In genomic region chr5:41908374-41909079, GRCh38 we compare ENCODE assay signal across 12 cellular contexts. TPM values are rescaled to one million over a fixed set of nuclear protein-coding genes. Genes with fewer than 3 reads are reported as not detected.
A peak's percentile ranks its signal among the peaks of the same experiment; 100 is the strongest.
DNase-seq lines count a peak whose midpoint lies in the region; ATAC-seq and TF ChIP-seq lines count a peak whose summit lies in the region.
"Had no signal": no experiment of that assay in that cellular context is flagged by ENCODE, and none has a peak within 500 bp of the region (broad histone marks: within the 10 kb centered on the region; RNA-seq: fewer than 3 reads in every experiment).

No MANE protein-coding gene starts in this region.

- intact Hi-C loops in left colon (cut with DNase I, micrococcal nuclease) = no loop called here

- H3K4me1 ChIP-seq in mesodermal cell (ENCODE audit: control insufficient read depth, insufficient read depth, low read length, poor library complexity, severe bottlenecking) = peaks cover 6% of the 10 kb centered on the region

- no peaks in the 10 kb centered on the region for H3K27me3 ChIP-seq in brain microvascular endothelial cell (replicated peaks)

- TF ChIP-seq CTCF in brain microvascular endothelial cell (IDR thresholded peaks at IDR 0.05; ENCODE audit: low read depth, low read length, missing control alignments) = no peak

- peaks cover 20% of the 10 kb centered on the region for H3K36me3 ChIP-seq in brain microvascular endothelial cell (replicated peaks)
- H3K36me3 ChIP-seq in mesodermal cell (ENCODE audit: control insufficient read depth, insufficient read depth, low read length) = peaks cover 45% of the 10 kb centered on the region

- no peak for ATAC-seq in left colon
- ATAC-seq in HG02981 (IDR thresholded peaks at IDR 0.05; ENCODE audit: unreplicated experiment) = no peak

- no peaks in the 10 kb centered on the region for H3K9me3 ChIP-seq in mesodermal cell (ENCODE audit: control insufficient read depth, low read length)

- H3K4me3 ChIP-seq in brain microvascular endothelial cell (ENCODE audit: low read depth, low read length) = no peak overlapping the region
- H3K4me3 ChIP-seq in mesodermal cell (ENCODE audit: extremely low read depth, insufficient read depth, low read length, poor library complexity, severe bottlenecking) = no peak overlapping the region

- WGBS in mesodermal cell (ENCODE audit: insufficient coverage in 2 of 2), 2 experiments = no CpG with 5 or more reads among the region's 4 CpGs

- H3K27ac ChIP-seq in brain microvascular endothelial cell (no peak overlapping the region), mesodermal cell (ENCODE audit: low read depth, low read length, severe bottlenecking) (peak overlapping the region; percentile 30)

- DNase-seq in AG20443 (ENCODE audit: low spot score) (peak; percentile 34), HT1080 (ENCODE audit: low read depth) (peak; percentile 61), brain microvascular endothelial cell (peak; percentile 34), left colon (no peak), H4 (ENCODE audit: low spot score) (no peak), NCI-H1417 treated with DMSO at 0.1 percent for 48 hours (lab: John Stamatoyannopoulos, UW) (no peak)
- DNase-seq: activated CD4-positive, alpha-beta T cell treated with anti-CD3 and anti-CD28 coated beads, Interleukin-2, amount 50 U/mL, for 48 hours; glutamatergic neuron; Karpas-422; NCI-H748 treated with DMSO at 0.1 percent for 48 hours had no signal

- in situ Hi-C loops in brain microvascular endothelial cell (cut with HindIII; ENCODE audit: low pct_ligation_motif_present, low sequenced_read_pairs) = no loop called here

RNA-seq across cellular contexts. Expression of gene RIMOC1, which starts 4.4 kb away (rescaled TPM):
- 8.8 and 12.4 TPM in 2 replicates for total RNA-seq in HT1080 (2014; rRNA removed; shearing (Covaris generic))
- 28.8 and 38.2 TPM in 2 replicates for polyA plus RNA-seq in HT1080 (2015; cell fraction: cytosol; rRNA removed)
- polyA plus RNA-seq in HT1080 (2015; cell fraction: nucleus; rRNA removed) = 24.1 TPM in 2 replicates
- polyA plus RNA-seq in mesodermal cell (2013, experiment 1 of 2) = 20.1 TPM
- polyA plus RNA-seq in mesodermal cell (2013, experiment 2 of 2) = 21.1 TPM
- total RNA-seq in left colon = 10 to 100 TPM; 24.0 to 26.7 TPM
- total RNA-seq in H4 (2014; rRNA removed; shearing (Covaris generic)) = 21.3 and 26.8 TPM in 2 replicates

RNA-seq across cellular contexts. Expression of gene FBXO4, which starts 16.6 kb away (rescaled TPM):
- 7.4 and 8.9 TPM in 2 replicates for total RNA-seq in HT1080 (2014; rRNA removed; shearing (Covaris generic))
- polyA plus RNA-seq in HT1080 (2015; cell fraction: cytosol; rRNA removed) = 8.6 and 10.2 TPM in 2 replicates
- 11.1 and 12.7 TPM in 2 replicates for polyA plus RNA-seq in HT1080 (2015; cell fraction: nucleus; rRNA removed)
- 0.88 TPM for polyA plus RNA-seq in mesodermal cell (2013, experiment 1 of 2)
- polyA plus RNA-seq in mesodermal cell (2013, experiment 2 of 2) = 2.1 TPM
- total RNA-seq in left colon = 1 to 10 TPM; 7.8 to 8.2 TPM
- total RNA-seq in H4 (2014; rRNA removed; shearing (Covaris generic)) = 12.8 and 16.0 TPM in 2 replicates

RNA-seq across cellular contexts. Expression of gene OXCT1, which starts 38.3 kb away (rescaled TPM):
- 17.4 and 17.6 TPM in 2 replicates for total RNA-seq in HT1080 (2014; rRNA removed; shearing (Covaris generic))
- 19.5 and 23.7 TPM in 2 replicates for polyA plus RNA-seq in HT1080 (2015; cell fraction: cytosol; rRNA removed)
- 28.1 and 30.5 TPM in 2 replicates for polyA plus RNA-seq in HT1080 (2015; cell fraction: nucleus; rRNA removed)
- 16.3 TPM for polyA plus RNA-seq in mesodermal cell (2013, experiment 1 of 2)
- polyA plus RNA-seq in mesodermal cell (2013, experiment 2 of 2) = 18.4 TPM
- 10 to 100 TPM; 12.8 to 15.8 TPM for total RNA-seq in left colon
- 13.2 and 15.3 TPM in 2 replicates for total RNA-seq in H4 (2014; rRNA removed; shearing (Covaris generic))

Comparison
In these comparisons a context has a peak if more than half of its experiments do, and no peak if none do; other contexts are left out.
1. DNase-seq: peak in AG20443 (single experiment), HT1080 (single experiment) and brain microvascular endothelial cell (single experiment); none in left colon (0 of 2), H4 (single experiment) and NCI-H1417 treated with DMSO at 0.1 percent for 48 hours (single experiment).